In the genomic region with DNA sequence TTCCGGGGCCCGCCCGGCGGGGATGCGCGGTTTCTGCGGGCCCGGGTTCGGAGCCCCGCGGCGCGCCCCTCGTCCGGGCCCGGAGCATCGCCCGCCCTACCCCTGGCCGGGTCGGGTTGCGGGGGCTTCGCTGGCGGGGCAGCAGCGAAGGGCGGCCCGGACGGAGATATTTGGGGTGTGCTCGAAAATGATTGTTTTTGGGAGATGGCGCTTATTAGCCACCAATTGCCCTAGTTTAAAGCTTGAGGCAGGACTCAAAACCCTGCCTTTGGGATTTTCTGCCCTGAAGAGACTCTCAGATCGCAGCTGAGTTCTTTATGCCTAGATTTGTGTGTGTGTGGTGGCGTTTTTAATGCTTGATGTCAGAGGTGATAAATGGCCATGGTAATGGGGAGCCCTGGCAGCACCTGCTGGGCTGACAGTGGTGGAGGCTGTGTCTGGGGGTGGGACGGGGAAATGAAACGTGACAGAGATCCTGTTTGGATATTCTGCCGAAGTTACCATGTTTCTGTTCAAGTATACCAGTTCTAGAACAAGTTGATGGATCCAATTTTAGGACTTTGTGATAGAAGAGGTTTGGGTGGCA, we compare ENCODE assay signal across 2 cellular contexts.
TF ChIP-seq lines count a peak whose summit lies in the region.

No MANE protein-coding gene starts in this region.

TF ChIP-seq in K562, 482 proteins besides CTCF, POLR2A, EP300 and RAD21:
- TF ChIP-seq, protein P1, sequence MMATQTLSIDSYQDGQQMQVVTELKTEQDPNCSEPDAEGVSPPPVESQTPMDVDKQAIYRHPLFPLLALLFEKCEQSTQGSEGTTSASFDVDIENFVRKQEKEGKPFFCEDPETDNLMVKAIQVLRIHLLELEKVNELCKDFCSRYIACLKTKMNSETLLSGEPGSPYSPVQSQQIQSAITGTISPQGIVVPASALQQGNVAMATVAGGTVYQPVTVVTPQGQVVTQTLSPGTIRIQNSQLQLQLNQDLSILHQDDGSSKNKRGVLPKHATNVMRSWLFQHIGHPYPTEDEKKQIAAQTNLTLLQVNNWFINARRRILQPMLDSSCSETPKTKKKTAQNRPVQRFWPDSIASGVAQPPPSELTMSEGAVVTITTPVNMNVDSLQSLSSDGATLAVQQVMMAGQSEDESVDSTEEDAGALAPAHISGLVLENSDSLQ (IDR thresholded peaks at IDR 0.05) = 0 out of 2 replicates have a peak, but pooled peaks have one; percentile 9
- TF ChIP-seq, protein P2, sequence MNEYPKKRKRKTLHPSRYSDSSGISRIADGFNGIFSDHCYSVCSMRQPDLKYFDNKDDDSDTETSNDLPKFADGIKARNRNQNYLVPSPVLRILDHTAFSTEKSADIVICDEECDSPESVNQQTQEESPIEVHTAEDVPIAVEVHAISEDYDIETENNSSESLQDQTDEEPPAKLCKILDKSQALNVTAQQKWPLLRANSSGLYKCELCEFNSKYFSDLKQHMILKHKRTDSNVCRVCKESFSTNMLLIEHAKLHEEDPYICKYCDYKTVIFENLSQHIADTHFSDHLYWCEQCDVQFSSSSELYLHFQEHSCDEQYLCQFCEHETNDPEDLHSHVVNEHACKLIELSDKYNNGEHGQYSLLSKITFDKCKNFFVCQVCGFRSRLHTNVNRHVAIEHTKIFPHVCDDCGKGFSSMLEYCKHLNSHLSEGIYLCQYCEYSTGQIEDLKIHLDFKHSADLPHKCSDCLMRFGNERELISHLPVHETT (CRISPR knock-in tag; conservative IDR thresholded peaks at IDR 0.05 in 1 of 2, IDR thresholded peaks at IDR 0.05 in 1 of 2) = peak in 1 of 2 experiments; percentile 4; a peak in 1 of 4 replicates
- peak; percentile 49; the same call in 1 of the 2 replicates for TF ChIP-seq BHLHE40 (IDR thresholded peaks at IDR 0.05; ENCODE audit: low read length)
- no peak for TF ChIP-seq ZNF586 (CRISPR knock-in tag; conservative IDR thresholded peaks at IDR 0.05)
- peak; percentile 5; the same call in 1 of the 2 replicates for TF ChIP-seq PHF8 (IDR thresholded peaks at IDR 0.05; ENCODE audit: borderline replicate concordance, low read length)
- TF ChIP-seq, protein P3, sequence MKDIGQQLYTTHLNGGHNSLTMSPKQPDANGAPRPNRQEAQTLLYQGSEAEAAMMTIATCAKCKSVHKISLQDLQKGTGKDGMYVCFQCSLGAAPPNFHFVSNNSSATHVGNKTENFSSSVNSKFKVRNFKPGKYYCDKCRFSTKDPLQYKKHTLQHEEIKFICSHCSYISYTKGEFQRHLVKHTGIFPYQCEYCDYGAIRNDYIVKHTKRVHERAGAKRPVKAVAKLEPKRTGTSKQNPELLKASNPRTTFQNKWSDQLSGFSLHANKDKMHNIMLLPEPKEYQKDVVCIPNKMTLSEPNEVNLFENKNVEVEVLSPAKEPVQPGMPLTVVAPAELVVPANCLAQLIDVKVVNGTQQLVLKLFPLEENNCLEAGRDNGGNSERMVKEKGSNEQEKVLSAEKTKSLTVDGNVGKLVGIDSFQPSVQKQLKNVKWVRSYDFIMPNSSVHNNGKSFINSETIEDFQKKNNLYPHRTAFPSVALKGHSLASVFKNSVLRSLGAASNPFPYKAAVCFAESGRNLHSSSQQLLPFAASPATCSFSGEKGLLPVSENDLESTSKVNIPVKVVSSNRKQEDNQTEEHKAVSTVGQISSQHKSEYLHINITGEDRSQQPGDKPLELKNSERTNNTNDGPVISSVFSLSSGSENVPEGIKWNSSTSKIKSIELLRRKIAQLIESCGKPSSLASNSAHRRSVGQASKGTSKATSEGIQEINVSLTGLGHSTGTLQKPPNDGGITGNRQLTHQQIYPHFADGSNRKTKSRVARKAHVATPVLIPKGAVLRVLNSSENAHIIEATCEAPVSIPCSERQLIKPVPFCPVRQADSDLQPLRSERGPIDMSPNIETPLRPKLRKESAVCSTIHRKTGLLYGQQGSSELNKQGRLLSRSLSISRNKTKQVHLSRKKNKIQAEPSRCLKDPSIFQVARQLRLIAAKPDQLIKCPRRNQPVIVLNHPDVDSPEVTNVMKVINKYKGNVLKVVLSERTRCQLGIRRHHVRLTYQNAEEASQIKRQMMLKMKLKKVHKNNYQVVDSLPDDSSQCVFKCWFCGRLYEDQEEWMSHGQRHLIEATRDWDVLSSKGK (CRISPR knock-in tag; IDR thresholded peaks at IDR 0.05) = no peak
- no peak for TF ChIP-seq ZNF408 (CRISPR knock-in tag; IDR thresholded peaks at IDR 0.05; ENCODE audit: low read depth)
- peak; percentile 58 for TF ChIP-seq MEIS2 (IDR thresholded peaks at IDR 0.05; ENCODE audit: partially characterized antibody)
- TF ChIP-seq, protein P4, sequence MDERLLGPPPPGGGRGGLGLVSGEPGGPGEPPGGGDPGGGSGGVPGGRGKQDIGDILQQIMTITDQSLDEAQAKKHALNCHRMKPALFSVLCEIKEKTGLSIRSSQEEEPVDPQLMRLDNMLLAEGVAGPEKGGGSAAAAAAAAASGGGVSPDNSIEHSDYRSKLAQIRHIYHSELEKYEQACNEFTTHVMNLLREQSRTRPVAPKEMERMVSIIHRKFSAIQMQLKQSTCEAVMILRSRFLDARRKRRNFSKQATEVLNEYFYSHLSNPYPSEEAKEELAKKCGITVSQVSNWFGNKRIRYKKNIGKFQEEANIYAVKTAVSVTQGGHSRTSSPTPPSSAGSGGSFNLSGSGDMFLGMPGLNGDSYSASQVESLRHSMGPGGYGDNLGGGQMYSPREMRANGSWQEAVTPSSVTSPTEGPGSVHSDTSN (CRISPR knock-in tag; IDR thresholded peaks at IDR 0.05; ENCODE audit: low read depth) = no peak
- TF ChIP-seq, protein P4 (tag; conservative IDR thresholded peaks at IDR 0.05; ENCODE audit: low read depth) = peak; percentile 66

TF ChIP-seq in liver, 16 proteins besides CTCF, POLR2A, EP300 and RAD21:
- TF ChIP-seq EGR1 (IDR thresholded peaks at IDR 0.05; ENCODE audit: low read depth in 2 of 2) (no peak), SP1 (IDR thresholded peaks at IDR 0.05) (no peak), YY1 (IDR thresholded peaks at IDR 0.05) (peak; percentile 33)
TF ChIP-seq in liver: peak in this region for 1.
